ENCODE assay signal across 12 cellular contexts in genomic region chr1:16633540-16634282, GRCh38. TPM values are rescaled to one million over a fixed set of nuclear protein-coding genes. Genes with fewer than 3 reads are reported as not detected.
DNase-seq lines count a peak whose midpoint lies in the region; ATAC-seq, FAIRE-seq and TF ChIP-seq lines count a peak whose summit lies in the region.
"Not testable (repeated sequence)": the region's sequence is repeated elsewhere in the genome, so short reads cannot be mapped to it uniquely, and the experiment has no call there.
"Had no signal": no experiment of that assay in that cellular context is flagged by ENCODE, and none has a peak within 500 bp of the region (broad histone marks: within the 10 kb centered on the region; RNA-seq: fewer than 3 reads in every experiment).

No MANE protein-coding gene starts in this region.

- not testable (repeated sequence) for H3F3A ChIP-seq in neural progenitor cell (ENCODE audit: low read depth)

- H3T11ph ChIP-seq in H9 (ENCODE audit: low read length), result not testable (repeated sequence)

- not testable (repeated sequence) for H2BK12ac ChIP-seq in H9 (ENCODE audit: insufficient read length, low read depth, low read length)

- not testable (repeated sequence) for H3K4me3 ChIP-seq in breast epithelium; kidney (ENCODE audit: low read length in 2 of 2); neural progenitor cell

- H3K4me1 ChIP-seq in H9 (ENCODE audit: insufficient read depth, low read length); breast epithelium; kidney (ENCODE audit: control insufficient read depth in 1 of 2, insufficient read depth in 1 of 2, low read depth in 1 of 2, low read length in 2 of 2); neural progenitor cell: not testable (repeated sequence)

- H3K56ac ChIP-seq in H9 (ENCODE audit: insufficient read length, low read depth, low read length), result not testable (repeated sequence)

- H3K4me1 Mint-ChIP-seq in H9; activated CD8-positive, alpha-beta memory T cell treated with anti-CD3 and anti-CD28 coated beads, Interleukin-2, amount 10 ng/mL, durations not matched to agents 7 days and 5 days; endothelial cell (ENCODE audit: unreplicated experiment); stimulated activated effector memory CD8-positive, alpha-beta T cell treated with anti-CD3 and anti-CD28 coated beads, Interleukin-12 subunit alpha, Interleukin-12 subunit beta, amount 100 ng/mL, for 72 hours: not testable (repeated sequence)
- peaks cover 10% of the 10 kb centered on the region for H3K4me1 Mint-ChIP-seq in neural progenitor cell

- H3K14ac ChIP-seq in H9 (ENCODE audit: insufficient read depth, low read length), result not testable (repeated sequence)

- peak; percentile 25 for DNase-seq in H9
- peak; percentile 40 for DNase-seq in activated CD8-positive, alpha-beta memory T cell treated with anti-CD3 and anti-CD28 coated beads, Interleukin-2, amount 10 ng/mL, durations not matched to agents 7 days and 5 days
- DNase-seq in breast epithelium (ENCODE audit: low spot score in 2 of 2), result peak; percentile 16 to 45
- not testable (repeated sequence) for DNase-seq in endothelial cell (ENCODE audit: low spot score); neural progenitor cell (ENCODE audit: low spot score)
- DNase-seq in kidney, result peak; percentile 66
- peak in 1 of 2 donors; percentile 4 for DNase-seq in stimulated activated effector memory CD8-positive, alpha-beta T cell treated with anti-CD3 and anti-CD28 coated beads, Interleukin-12 subunit alpha, Interleukin-12 subunit beta, amount 100 ng/mL, for 72 hours (ENCODE audit: low spot score in 2 of 2)

- H3K4ac ChIP-seq in H9 (ENCODE audit: low read depth, low read length), result not testable (repeated sequence)

- not testable (repeated sequence) for H3K9ac ChIP-seq in H9 (ENCODE audit: extremely low read depth, insufficient read length, low read length); kidney (ENCODE audit: low read length in 2 of 2); neural progenitor cell

- H3K27me3 Mint-ChIP-seq in H9 (ENCODE audit: low read depth); activated CD8-positive, alpha-beta memory T cell treated with anti-CD3 and anti-CD28 coated beads, Interleukin-2, amount 10 ng/mL, durations not matched to agents 7 days and 5 days; endothelial cell (ENCODE audit: unreplicated experiment); neural progenitor cell (ENCODE audit: insufficient read depth, low read depth): not testable (repeated sequence)

- H3K18ac ChIP-seq in H9 (ENCODE audit: insufficient read length, low read depth, low read length), result not testable (repeated sequence)

- H2BK15ac ChIP-seq in H9 (ENCODE audit: low read depth, low read length), result not testable (repeated sequence)

- no CpG with 5 or more reads among the region's 6 CpGs for WGBS in H9 (ENCODE audit: extremely low coverage, insufficient read length, low lambda C conversion rate)

- not testable (repeated sequence) for H4K5ac ChIP-seq in H9 (ENCODE audit: insufficient read length, low read depth, low read length)

- not testable (repeated sequence) for H3K27ac ChIP-seq in H9 (ENCODE audit: insufficient read length, low read depth, low read length); breast epithelium; kidney (ENCODE audit: low read depth in 2 of 2, low read length in 2 of 2); neural progenitor cell

- not testable (repeated sequence) for H3K4me3 Mint-ChIP-seq in H9; activated CD8-positive, alpha-beta memory T cell treated with anti-CD3 and anti-CD28 coated beads, Interleukin-2, amount 10 ng/mL, durations not matched to agents 7 days and 5 days; endothelial cell (ENCODE audit: unreplicated experiment); neural progenitor cell; stimulated activated effector memory CD8-positive, alpha-beta T cell treated with anti-CD3 and anti-CD28 coated beads, Interleukin-12 subunit alpha, Interleukin-12 subunit beta, amount 100 ng/mL, for 72 hours

- H4K20me1 ChIP-seq in H9 (ENCODE audit: control insufficient read depth, insufficient read depth, insufficient read length); neural progenitor cell (ENCODE audit: low read depth): not testable (repeated sequence)

- H2AFZ ChIP-seq in H9 (ENCODE audit: low read length); neural progenitor cell (replicated peaks): not testable (repeated sequence)

- not testable (repeated sequence) for H4K8ac ChIP-seq in H9 (replicated peaks; ENCODE audit: insufficient read length, low read depth, low read length)

- H3K27ac Mint-ChIP-seq in H9 (peak overlapping the region; percentile 5 to 50 (median 19); a peak in 4 of 7 replicates), endothelial cell (ENCODE audit: unreplicated experiment) (peak overlapping the region; percentile 1), neural progenitor cell (peak overlapping the region; percentile 61)
- not testable (repeated sequence) for H3K27ac Mint-ChIP-seq in activated CD8-positive, alpha-beta memory T cell treated with anti-CD3 and anti-CD28 coated beads, Interleukin-2, amount 10 ng/mL, durations not matched to agents 7 days and 5 days
- H3K27ac Mint-ChIP-seq in stimulated activated effector memory CD8-positive, alpha-beta T cell treated with anti-CD3 and anti-CD28 coated beads, Interleukin-12 subunit alpha, Interleukin-12 subunit beta, amount 100 ng/mL, for 72 hours, result peak overlapping the region; percentile 2

- not testable (repeated sequence) for H3K36me3 ChIP-seq in breast epithelium, neural progenitor cell
- H3K36me3 ChIP-seq in kidney (ENCODE audit: control insufficient read depth in 1 of 2, insufficient read depth in 2 of 2, low read length in 2 of 2), result peaks cover 33 to 48% of the 10 kb centered on the region in 2 donors

- H3K9me3 ChIP-seq in H9 (ENCODE audit: control insufficient read depth, low read depth, low read length); breast epithelium; kidney (ENCODE audit: control insufficient read depth in 1 of 2, low read length in 2 of 2); neural progenitor cell (ENCODE audit: low read depth): not testable (repeated sequence)

- H2AK5ac ChIP-seq in H9 (ENCODE audit: insufficient read length, low read length), result not testable (repeated sequence)

- H3K79me1 ChIP-seq in H9 (ENCODE audit: insufficient read depth, low read depth, low read length, poor library complexity, severe bottlenecking), result not testable (repeated sequence)

- TF ChIP-seq POLR2A in breast epithelium (IDR thresholded peaks at IDR 0.05), result not testable (repeated sequence)

- H3K23me2 ChIP-seq in H9 (ENCODE audit: insufficient read length, low read depth, low read length, poor library complexity, severe bottlenecking), result not testable (repeated sequence)

- not testable (repeated sequence) for H3K23ac ChIP-seq in H9 (ENCODE audit: insufficient read length, low read depth, low read length)

- H3K27me3 ChIP-seq in H9 (ENCODE audit: insufficient read depth, low read length); breast epithelium; neural progenitor cell: not testable (repeated sequence)

- H3K79me2 ChIP-seq in H9 (ENCODE audit: insufficient read depth, low read length), result not testable (repeated sequence)
- peaks cover 23% of the 10 kb centered on the region for H3K79me2 ChIP-seq in neural progenitor cell (ENCODE audit: low read depth)

- not testable (repeated sequence) for H3K4me2 ChIP-seq in H9 (ENCODE audit: insufficient read depth, insufficient read length, low read length); neural progenitor cell

- CTCF ChIA-PET in activated CD8-positive, alpha-beta memory T cell treated with anti-CD3 and anti-CD28 coated beads, Interleukin-2, amount 10 ng/mL, durations not matched to agents 7 days and 5 days (lab: Charles Lee), result not testable (repeated sequence)

- H2BK5ac ChIP-seq in H9 (ENCODE audit: insufficient read length, low read length), result not testable (repeated sequence)

- not testable (repeated sequence) for H2BK120ac ChIP-seq in H9 (ENCODE audit: low read depth, low read length, poor library complexity, severe bottlenecking)

- H2BK20ac ChIP-seq in H9 (ENCODE audit: low read depth, low read length, poor library complexity, severe bottlenecking), result not testable (repeated sequence)

- intact Hi-C loops in breast epithelium (cut with DNase I; ENCODE audit: low total_unique reads); kidney (cut with DNase I): not testable (repeated sequence)

- TF ChIP-seq CTCF in H9 (conservative IDR thresholded peaks at IDR 0.05); breast epithelium (IDR thresholded peaks at IDR 0.05); endothelial cell (IDR thresholded peaks at IDR 0.05; ENCODE audit: unreplicated experiment); kidney (IDR thresholded peaks at IDR 0.05; ENCODE audit: borderline replicate concordance, extremely low read depth, insufficient read depth); neural progenitor cell (IDR thresholded peaks at IDR 0.05): not testable (repeated sequence)

- not testable (repeated sequence) for H3K9me3 Mint-ChIP-seq in H9; activated CD8-positive, alpha-beta memory T cell treated with anti-CD3 and anti-CD28 coated beads, Interleukin-2, amount 10 ng/mL, durations not matched to agents 7 days and 5 days (ENCODE audit: low read depth); endothelial cell (ENCODE audit: unreplicated experiment); neural progenitor cell; stimulated activated effector memory CD8-positive, alpha-beta T cell treated with anti-CD3 and anti-CD28 coated beads, Interleukin-12 subunit alpha, Interleukin-12 subunit beta, amount 100 ng/mL, for 72 hours

- FAIRE-seq in kidney (lab: Jason Lieb, UNC), result not testable (repeated sequence)

- H4K91ac ChIP-seq in H9 (ENCODE audit: insufficient read length, low read depth, low read length), result not testable (repeated sequence)

- not testable (repeated sequence) for ATAC-seq in activated CD8-positive, alpha-beta memory T cell treated with anti-CD3 and anti-CD28 coated beads, Interleukin-2, amount 10 ng/mL, durations not matched to agents 7 days and 5 days; stimulated activated effector memory CD8-positive, alpha-beta T cell treated with anti-CD3 and anti-CD28 coated beads, Interleukin-12 subunit alpha, Interleukin-12 subunit beta, amount 100 ng/mL, for 72 hours

- H3K36me3 Mint-ChIP-seq in H9 (ENCODE audit: insufficient read depth in 1 of 3, low read depth in 3 of 3), result peaks cover 33 to 57% (median 55%) of the 10 kb centered on the region in 3 experiments
- peaks cover 14% of the 10 kb centered on the region for H3K36me3 Mint-ChIP-seq in activated CD8-positive, alpha-beta memory T cell treated with anti-CD3 and anti-CD28 coated beads, Interleukin-2, amount 10 ng/mL, durations not matched to agents 7 days and 5 days
- peaks cover 18% of the 10 kb centered on the region for H3K36me3 Mint-ChIP-seq in endothelial cell (ENCODE audit: low read depth, unreplicated experiment)
- peaks cover 42% of the 10 kb centered on the region for H3K36me3 Mint-ChIP-seq in neural progenitor cell
- H3K36me3 Mint-ChIP-seq in stimulated activated effector memory CD8-positive, alpha-beta T cell treated with anti-CD3 and anti-CD28 coated beads, Interleukin-12 subunit alpha, Interleukin-12 subunit beta, amount 100 ng/mL, for 72 hours, result peaks cover 33% of the 10 kb centered on the region

RNA-seq across cellular contexts. Expression of gene NBPF1, which starts 20.3 kb away (rescaled TPM):
- total RNA-seq in H9 (2021) (27.7 and 29.3 TPM in 2 replicates), breast epithelium (10 to 100 TPM; 36.7 to 53.9 (median 42.7) TPM), endothelial cell (ENCODE audit: unreplicated experiment) (41.8 TPM), kidney (56.3 TPM), neural progenitor cell (ENCODE audit: low replicate concordance) (54.9 and 69.9 TPM in 2 replicates)
- total RNA-seq in activated CD8-positive, alpha-beta memory T cell treated with anti-CD3 and anti-CD28 coated beads, Interleukin-2, amount 10 ng/mL, durations not matched to agents 7 days and 5 days, result 1 to 10 TPM; 2.8 to 3.1 TPM
- 8.0 TPM for polyA plus RNA-seq in kidney (ENCODE audit: insufficient read depth, low read depth, low replicate concordance)

RNA-seq across cellular contexts. Expression of gene RNU1-3, which starts 33.0 kb away (rescaled TPM):
- total RNA-seq in H9 (2021) (1,874 and 2,051 TPM in 2 replicates), breast epithelium (under 1 TPM; under 0.01 TPM), endothelial cell (ENCODE audit: unreplicated experiment) (3,428 TPM), kidney (8,605 TPM), neural progenitor cell (ENCODE audit: low replicate concordance) (under 0.01 TPM in 2 replicates)
- total RNA-seq in activated CD8-positive, alpha-beta memory T cell treated with anti-CD3 and anti-CD28 coated beads, Interleukin-2, amount 10 ng/mL, durations not matched to agents 7 days and 5 days, result 1,000 to 10,000 TPM in 1 of 2 experiments, 100 to 1,000 TPM in 1; 922 to 3,744 TPM
- polyA plus RNA-seq in kidney (ENCODE audit: insufficient read depth, low read depth, low replicate concordance), result 26.8 TPM
- total RNA-seq: GM23338, LHCN-M2 had no signal
- polyA plus RNA-seq: GM23338, hepatocyte, psoas muscle, urinary bladder had no signal

Comparison
In these comparisons a context has a peak if more than half of its experiments do, and no peak if none do; other contexts are left out.
1. RNA of gene RNU1-3, which starts 33.0 kb away (total RNA-seq): 8,605 TPM in kidney (single experiment), 922 to 3,744 TPM in activated CD8-positive, alpha-beta memory T cell treated with anti-CD3 and anti-CD28 coated beads, Interleukin-2, amount 10 ng/mL, durations not matched to agents 7 days and 5 days, 3,428 TPM in endothelial cell (single experiment) and 1,874 to 2,051 TPM in H9; under 0.01 TPM in breast epithelium and under 0.01 TPM in neural progenitor cell; every median in the first group is over 100 times any median in the second.